In genomic region chr1:31593770-31594632, GRCh38 we compare ENCODE assay signal across 1 cellular context.
TF ChIP-seq lines count a peak whose summit lies in the region.

No MANE protein-coding gene starts in this region.

TF ChIP-seq in HepG2, 621 proteins besides CTCF, POLR2A, EP300 and RAD21 (continued from another document):
- TF ChIP-seq, protein P1, sequence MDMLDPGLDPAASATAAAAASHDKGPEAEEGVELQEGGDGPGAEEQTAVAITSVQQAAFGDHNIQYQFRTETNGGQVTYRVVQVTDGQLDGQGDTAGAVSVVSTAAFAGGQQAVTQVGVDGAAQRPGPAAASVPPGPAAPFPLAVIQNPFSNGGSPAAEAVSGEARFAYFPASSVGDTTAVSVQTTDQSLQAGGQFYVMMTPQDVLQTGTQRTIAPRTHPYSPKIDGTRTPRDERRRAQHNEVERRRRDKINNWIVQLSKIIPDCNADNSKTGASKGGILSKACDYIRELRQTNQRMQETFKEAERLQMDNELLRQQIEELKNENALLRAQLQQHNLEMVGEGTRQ (IDR thresholded peaks at IDR 0.05; ENCODE audit: low read depth, low read length) = no peak
- TF ChIP-seq, protein P1 (CRISPR knock-in tag; IDR thresholded peaks at IDR 0.05; ENCODE audit: borderline replicate concordance) = no peak
- no peak for TF ChIP-seq RFXANK (CRISPR knock-in tag; IDR thresholded peaks at IDR 0.05)
- no peak for TF ChIP-seq ZNF766 (CRISPR knock-in tag; IDR thresholded peaks at IDR 0.05; ENCODE audit: borderline replicate concordance)
- no peak for TF ChIP-seq NFKBIZ (CRISPR knock-in tag; IDR thresholded peaks at IDR 0.05)
- no peak for TF ChIP-seq HMG20A (CRISPR knock-in tag; IDR thresholded peaks at IDR 0.05; ENCODE audit: borderline replicate concordance)
- TF ChIP-seq, protein P2, sequence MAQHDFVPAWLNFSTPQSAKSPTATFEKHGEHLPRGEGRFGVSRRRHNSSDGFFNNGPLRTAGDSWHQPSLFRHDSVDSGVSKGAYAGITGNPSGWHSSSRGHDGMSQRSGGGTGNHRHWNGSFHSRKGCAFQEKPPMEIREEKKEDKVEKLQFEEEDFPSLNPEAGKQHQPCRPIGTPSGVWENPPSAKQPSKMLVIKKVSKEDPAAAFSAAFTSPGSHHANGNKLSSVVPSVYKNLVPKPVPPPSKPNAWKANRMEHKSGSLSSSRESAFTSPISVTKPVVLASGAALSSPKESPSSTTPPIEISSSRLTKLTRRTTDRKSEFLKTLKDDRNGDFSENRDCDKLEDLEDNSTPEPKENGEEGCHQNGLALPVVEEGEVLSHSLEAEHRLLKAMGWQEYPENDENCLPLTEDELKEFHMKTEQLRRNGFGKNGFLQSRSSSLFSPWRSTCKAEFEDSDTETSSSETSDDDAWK (CRISPR knock-in tag; IDR thresholded peaks at IDR 0.05) = no peak
- TF ChIP-seq JUN (CRISPR knock-in tag; IDR thresholded peaks at IDR 0.05) = no peak
- no peak for TF ChIP-seq ZNF747 (CRISPR knock-in tag; IDR thresholded peaks at IDR 0.05; ENCODE audit: borderline replicate concordance)
- TF ChIP-seq KLF13 (CRISPR knock-in tag; IDR thresholded peaks at IDR 0.05) = no peak
- TF ChIP-seq, protein P3, sequence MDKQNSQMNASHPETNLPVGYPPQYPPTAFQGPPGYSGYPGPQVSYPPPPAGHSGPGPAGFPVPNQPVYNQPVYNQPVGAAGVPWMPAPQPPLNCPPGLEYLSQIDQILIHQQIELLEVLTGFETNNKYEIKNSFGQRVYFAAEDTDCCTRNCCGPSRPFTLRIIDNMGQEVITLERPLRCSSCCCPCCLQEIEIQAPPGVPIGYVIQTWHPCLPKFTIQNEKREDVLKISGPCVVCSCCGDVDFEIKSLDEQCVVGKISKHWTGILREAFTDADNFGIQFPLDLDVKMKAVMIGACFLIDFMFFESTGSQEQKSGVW (CRISPR knock-in tag; IDR thresholded peaks at IDR 0.05; ENCODE audit: borderline replicate concordance) = no peak
- no peak for TF ChIP-seq FIP1L1 (IDR thresholded peaks at IDR 0.05; ENCODE audit: borderline replicate concordance, insufficient read depth, low read depth, low read length)
- no peak for TF ChIP-seq CREB3 (CRISPR knock-in tag; IDR thresholded peaks at IDR 0.05)
- no peak for TF ChIP-seq IRF9 (CRISPR knock-in tag; IDR thresholded peaks at IDR 0.05; ENCODE audit: borderline replicate concordance)
- TF ChIP-seq HNRNPLL (IDR thresholded peaks at IDR 0.05; ENCODE audit: low read depth, low read length, poor library complexity, severe bottlenecking) = no peak
- no peak for TF ChIP-seq ZNF670 (CRISPR knock-in tag; IDR thresholded peaks at IDR 0.05; ENCODE audit: borderline replicate concordance)
- TF ChIP-seq ZSCAN9 (CRISPR knock-in tag; IDR thresholded peaks at IDR 0.05; ENCODE audit: borderline replicate concordance) = no peak
